In genomic region chr7:101166909-101167644, GRCh38 we compare ENCODE assay signal across 1 cellular context.
TF ChIP-seq lines count a peak whose summit lies in the region.

No MANE protein-coding gene starts in this region.

TF ChIP-seq in endothelial cell of umbilical vein, 7 proteins besides CTCF, POLR2A, EP300 and RAD21:
- TF ChIP-seq EZH2 (IDR thresholded peaks at IDR 0.05; ENCODE audit: borderline replicate concordance, low read depth, low read length, severe bottlenecking) (peak; percentile 48), MAX (IDR thresholded peaks at IDR 0.05; ENCODE audit: insufficient read depth, insufficient read length) (no peak)
